8 cellular contexts compared by ENCODE assay signal in genomic region chr17:78497115-78497540, GRCh38.
DNase-seq lines count a peak whose midpoint lies in the region; ATAC-seq and TF ChIP-seq lines count a peak whose summit lies in the region.

No MANE protein-coding gene starts in this region.

- ATAC-seq in activated naive CD8-positive, alpha-beta T cell treated with anti-CD3 and anti-CD28 coated beads, Interleukin-2, amount 10 ng/mL, durations not matched to agents 7 days and 5 days (ENCODE audit: low read depth), result peak; percentile 65
- ATAC-seq in Right ventricle myocardium inferior (peak; percentile 86), GM18511 (IDR thresholded peaks at IDR 0.05; ENCODE audit: unreplicated experiment) (no peak), GM21717 (IDR thresholded peaks at IDR 0.05; ENCODE audit: unreplicated experiment) (no peak)

- no peaks in the 10 kb centered on the region for H3K9me3 Mint-ChIP-seq in activated naive CD8-positive, alpha-beta T cell treated with anti-CD3 and anti-CD28 coated beads, Interleukin-2, amount 10 ng/mL, durations not matched to agents 7 days and 5 days

- H3K9me3 ChIP-seq in SJCRH30 (replicated peaks), result no peaks in the 10 kb centered on the region

- H3K36me3 ChIP-seq in SJCRH30, result no peaks in the 10 kb centered on the region

- H3K4me1 Mint-ChIP-seq in activated naive CD8-positive, alpha-beta T cell treated with anti-CD3 and anti-CD28 coated beads, Interleukin-2, amount 10 ng/mL, durations not matched to agents 7 days and 5 days, result peaks cover 1% of the 10 kb centered on the region

- in situ Hi-C loops in G401 (cut with HindIII; ENCODE audit: low sequenced_read_pairs), result no loop called here

- H3K27me3 Mint-ChIP-seq in activated naive CD8-positive, alpha-beta T cell treated with anti-CD3 and anti-CD28 coated beads, Interleukin-2, amount 10 ng/mL, durations not matched to agents 7 days and 5 days, result no peaks in the 10 kb centered on the region

- intact Hi-C loops in Right ventricle myocardium inferior (cut with DNase I), result loop anchor here (1.0 to 5.0 kb wide), 4 partner anchors 95 to 302 kb away; no protein-coding TSS in a partner anchor

- H3K4me3 Mint-ChIP-seq in activated naive CD8-positive, alpha-beta T cell treated with anti-CD3 and anti-CD28 coated beads, Interleukin-2, amount 10 ng/mL, durations not matched to agents 7 days and 5 days, result no peak overlapping the region

- no peak for TF ChIP-seq POLR2A in NB4 (IDR thresholded peaks at IDR 0.05; ENCODE audit: extremely low read depth, insufficient read length)

- no peaks in the 10 kb centered on the region for H3K36me3 Mint-ChIP-seq in activated naive CD8-positive, alpha-beta T cell treated with anti-CD3 and anti-CD28 coated beads, Interleukin-2, amount 10 ng/mL, durations not matched to agents 7 days and 5 days

- TF ChIP-seq CTCF in NB4 (IDR thresholded peaks at IDR 0.05; ENCODE audit: low read depth, low read length), result peak; percentile 67

- peaks cover 7% of the 10 kb centered on the region for H3K4me1 ChIP-seq in SJCRH30

- POLR2A ChIA-PET in activated naive CD8-positive, alpha-beta T cell treated with anti-CD3 and anti-CD28 coated beads, Interleukin-2, amount 10 ng/mL, durations not matched to agents 7 days and 5 days (lab: Charles Lee), result interaction anchor here (0.6 kb wide), 1 partner anchor 206 kb away, joined by 8 read pairs; no protein-coding TSS in a partner anchor

- peak; percentile 89 for DNase-seq in G401 (ENCODE audit: low spot score)
- peak; percentile 80 for DNase-seq in NB4 (ENCODE audit: low read depth)
- peak; percentile 93 to 98 for DNase-seq in SJCRH30
- peak; percentile 57 for DNase-seq in activated naive CD8-positive, alpha-beta T cell treated with anti-CD3 and anti-CD28 coated beads, Interleukin-2, amount 10 ng/mL, durations not matched to agents 7 days and 5 days
- peak; percentile 82 for DNase-seq in Right ventricle myocardium inferior (ENCODE audit: missing footprints)
- DNase-seq in pons (ENCODE audit: low spot score), result peak; percentile 92

- H3K27ac ChIP-seq in SJCRH30, result peak overlapping the region; percentile 4; the same call in 1 of the 2 replicates

- H3K27ac Mint-ChIP-seq in activated naive CD8-positive, alpha-beta T cell treated with anti-CD3 and anti-CD28 coated beads, Interleukin-2, amount 10 ng/mL, durations not matched to agents 7 days and 5 days, result no peak overlapping the region

- H3K27me3 ChIP-seq in SJCRH30, result no peaks in the 10 kb centered on the region

- no peak overlapping the region for H3K4me3 ChIP-seq in NB4 (ENCODE audit: low read depth, low read length)
- no peak overlapping the region for H3K4me3 ChIP-seq in SJCRH30

Comparison
In these comparisons a context has a peak if more than half of its experiments do, and no peak if none do; other contexts are left out.
1. ATAC-seq: peak in activated naive CD8-positive, alpha-beta T cell treated with anti-CD3 and anti-CD28 coated beads, Interleukin-2, amount 10 ng/mL, durations not matched to agents 7 days and 5 days (single experiment) and Right ventricle myocardium inferior (single experiment); none in GM18511 (single experiment) and GM21717 (single experiment).
2. Peak in every context shown above with its lines, with median percentiles within 50 percentile points of each other: DNase-seq.